1 cellular context compared by ENCODE assay signal in the genomic region with DNA sequence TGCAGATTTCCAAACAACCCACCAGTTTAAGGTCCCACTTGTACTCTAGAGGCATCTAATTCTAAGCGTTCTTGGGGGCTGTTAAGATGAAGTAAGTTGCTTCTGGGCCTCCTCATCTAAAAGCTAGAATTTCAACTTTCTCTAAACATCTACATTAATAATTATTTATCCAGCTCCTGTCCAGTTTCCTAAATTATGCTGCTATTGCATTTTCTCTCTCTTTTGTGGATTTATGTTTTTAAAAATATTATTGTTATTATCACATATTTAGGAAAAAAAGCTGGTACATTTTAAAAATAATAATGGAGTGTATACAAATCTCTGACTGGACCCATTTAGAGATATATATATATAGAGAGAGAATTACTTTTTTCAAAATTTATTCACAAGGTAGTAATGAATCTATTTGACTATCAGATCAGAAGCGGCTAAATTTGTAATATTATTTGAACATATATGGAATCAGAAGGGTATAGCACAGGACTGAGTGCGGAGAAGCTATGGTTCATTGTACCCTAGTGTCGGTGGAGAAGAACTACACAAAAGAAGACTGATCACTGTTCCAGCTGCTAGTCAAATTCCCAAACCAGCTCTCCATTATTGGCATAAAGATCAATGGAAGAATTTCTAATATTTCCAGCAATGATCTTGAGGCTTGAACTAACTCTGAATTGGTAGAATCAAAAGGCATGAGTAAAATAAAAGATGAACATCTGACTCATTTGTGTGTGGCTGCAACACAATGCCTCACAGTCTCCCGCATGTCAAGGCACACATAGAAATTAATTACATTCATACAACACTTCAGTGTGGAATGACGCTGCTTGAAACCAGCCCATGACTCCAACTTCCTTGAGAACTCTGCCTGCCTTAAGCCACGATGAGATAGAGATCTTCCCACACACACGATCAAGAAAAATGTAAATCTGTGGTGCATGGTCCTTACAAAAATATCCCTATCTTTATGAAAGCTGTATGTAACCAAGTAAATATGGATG.
TF ChIP-seq lines count a peak whose summit lies in the region.

No MANE protein-coding gene starts in this region.

TF ChIP-seq in A549, 52 proteins besides CTCF, POLR2A, EP300 and RAD21 (continued from another document):
- TF ChIP-seq, protein P1, sequence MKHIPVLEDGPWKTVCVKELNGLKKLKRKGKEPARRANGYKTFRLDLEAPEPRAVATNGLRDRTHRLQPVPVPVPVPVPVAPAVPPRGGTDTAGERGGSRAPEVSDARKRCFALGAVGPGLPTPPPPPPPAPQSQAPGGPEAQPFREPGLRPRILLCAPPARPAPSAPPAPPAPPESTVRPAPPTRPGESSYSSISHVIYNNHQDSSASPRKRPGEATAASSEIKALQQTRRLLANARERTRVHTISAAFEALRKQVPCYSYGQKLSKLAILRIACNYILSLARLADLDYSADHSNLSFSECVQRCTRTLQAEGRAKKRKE (CRISPR knock-in tag; IDR thresholded peaks at IDR 0.05; ENCODE audit: low read depth) = no peak
- no peak for TF ChIP-seq BHLHE40 (IDR thresholded peaks at IDR 0.05; ENCODE audit: low read depth, low read length)
- TF ChIP-seq, protein P2, sequence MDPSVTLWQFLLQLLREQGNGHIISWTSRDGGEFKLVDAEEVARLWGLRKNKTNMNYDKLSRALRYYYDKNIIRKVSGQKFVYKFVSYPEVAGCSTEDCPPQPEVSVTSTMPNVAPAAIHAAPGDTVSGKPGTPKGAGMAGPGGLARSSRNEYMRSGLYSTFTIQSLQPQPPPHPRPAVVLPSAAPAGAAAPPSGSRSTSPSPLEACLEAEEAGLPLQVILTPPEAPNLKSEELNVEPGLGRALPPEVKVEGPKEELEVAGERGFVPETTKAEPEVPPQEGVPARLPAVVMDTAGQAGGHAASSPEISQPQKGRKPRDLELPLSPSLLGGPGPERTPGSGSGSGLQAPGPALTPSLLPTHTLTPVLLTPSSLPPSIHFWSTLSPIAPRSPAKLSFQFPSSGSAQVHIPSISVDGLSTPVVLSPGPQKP (IDR thresholded peaks at IDR 0.05; ENCODE audit: low read depth, low read length) = no peak
